In the genomic region with DNA sequence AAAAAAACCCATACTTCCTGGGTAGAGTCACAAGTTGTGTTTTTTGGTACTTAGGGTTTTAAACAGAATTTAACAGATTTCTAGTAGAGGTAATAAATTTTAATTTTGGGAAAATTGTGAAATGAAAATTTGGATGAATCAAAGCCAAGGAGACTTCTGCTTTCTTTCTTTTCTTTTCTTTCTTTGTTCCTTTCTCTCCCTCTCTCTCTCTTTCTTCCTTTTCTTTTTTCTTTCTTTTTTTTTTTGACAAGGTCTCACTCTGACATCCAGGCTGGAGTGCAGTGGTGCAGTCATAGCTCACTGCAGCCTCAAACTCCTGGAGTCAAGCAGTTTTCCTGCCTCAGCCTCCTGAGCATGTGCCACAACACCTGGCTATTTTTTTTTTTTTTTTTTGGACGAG, we compare ENCODE assay signal across 29 cellular contexts. TPM values are rescaled to one million over a fixed set of nuclear protein-coding genes. Genes with fewer than 3 reads are reported as not detected.
DNase-seq lines count a peak whose midpoint lies in the region; TF ChIP-seq lines count a peak whose summit lies in the region.
"Had no signal": no experiment of that assay in that cellular context is flagged by ENCODE, and none has a peak within 500 bp of the region (broad histone marks: within the 10 kb centered on the region; RNA-seq: fewer than 3 reads in every experiment).

No MANE protein-coding gene starts in this region.

- H3K4me3 ChIP-seq in breast epithelium (no peak overlapping the region), adipocyte (ENCODE audit: low read length) (no peak overlapping the region), prostate gland (no peak overlapping the region)
- H3K4me3 ChIP-seq: BLaER1, GM23248, HAP-1, K562 had no signal

- H3K27me3 ChIP-seq in breast epithelium (no peaks in the 10 kb centered on the region), adipocyte (replicated peaks; ENCODE audit: control insufficient read depth, insufficient read depth, low read length) (no peaks in the 10 kb centered on the region), prostate gland (replicated peaks; ENCODE audit: insufficient read depth) (no peaks in the 10 kb centered on the region)
- H3K27me3 ChIP-seq: BLaER1 had no signal

- TF ChIP-seq CTCF in MCF 10A (IDR thresholded peaks at IDR 0.05; ENCODE audit: unreplicated experiment), result no peak
- no peak for TF ChIP-seq CTCF in breast epithelium (IDR thresholded peaks at IDR 0.05)
- TF ChIP-seq CTCF in neural crest cell (conservative IDR thresholded peaks at IDR 0.05), result no peak
- TF ChIP-seq CTCF in prostate gland (IDR thresholded peaks at IDR 0.05), result no peak

- CTCF ChIA-PET in MCF 10A (lab: Yijun Ruan, JAX), result interaction anchor here (0.7 kb wide), 1 partner anchor 20 kb away, joined by 3 read pairs; no protein-coding TSS in a partner anchor

- 69% methylated on average over 1 of the region's 1 CpG for WGBS in prostate gland

- H3K9me3 Mint-ChIP-seq in MCF 10A (ENCODE audit: unreplicated experiment) (no peaks in the 10 kb centered on the region), neural crest cell (no peaks in the 10 kb centered on the region)
- H3K9me3 Mint-ChIP-seq: CD4-positive, CD25-positive, alpha-beta regulatory T cell had no signal

- H3K9ac ChIP-seq in adipocyte (ENCODE audit: low read length), result peak overlapping the region; percentile 0
- H3K9ac ChIP-seq: BLaER1, GM23248, SK-N-SH had no signal

- TF ChIP-seq POLR2A in breast epithelium (IDR thresholded peaks at IDR 0.05) (no peak), prostate gland (IDR thresholded peaks at IDR 0.05) (no peak)

- H3K4me1 Mint-ChIP-seq in MCF 10A (ENCODE audit: insufficient read depth, unreplicated experiment), result peaks cover 6% of the 10 kb centered on the region
- no peaks in the 10 kb centered on the region for H3K4me1 Mint-ChIP-seq in neural crest cell

- H3K27me3 Mint-ChIP-seq in MCF 10A (ENCODE audit: insufficient read depth, unreplicated experiment), result no peaks in the 10 kb centered on the region
- no peaks in the 10 kb centered on the region for H3K27me3 Mint-ChIP-seq in neural crest cell (ENCODE audit: low read depth)
- H3K27me3 Mint-ChIP-seq: CD4-positive, CD25-positive, alpha-beta regulatory T cell had no signal

- POLR2A ChIA-PET in MCF 10A (lab: Yijun Ruan, JAX), result no interaction called here

- H3K9me3 ChIP-seq in breast epithelium (no peaks in the 10 kb centered on the region), adipocyte (ENCODE audit: control insufficient read depth, low read length) (no peaks in the 10 kb centered on the region), prostate gland (no peaks in the 10 kb centered on the region)
- H3K9me3 ChIP-seq: BLaER1, HAP-1, SK-N-SH had no signal

- H3K4me3 Mint-ChIP-seq in MCF 10A (ENCODE audit: unreplicated experiment), result no peak overlapping the region
- no peak overlapping the region for H3K4me3 Mint-ChIP-seq in neural crest cell
- H3K4me3 Mint-ChIP-seq: CD4-positive, CD25-positive, alpha-beta regulatory T cell had no signal

- H3K36me3 Mint-ChIP-seq in MCF 10A (ENCODE audit: insufficient read depth, unreplicated experiment), result peaks cover 26% of the 10 kb centered on the region
- no peaks in the 10 kb centered on the region for H3K36me3 Mint-ChIP-seq in neural crest cell (ENCODE audit: low read depth)

- no TSS peak for BruUV-seq in MCF 10A (replicated peaks; lab: Mats Ljungman, UMichigan)

- no peaks in the 10 kb centered on the region for H3K36me3 ChIP-seq in breast epithelium
- H3K36me3 ChIP-seq in adipocyte (ENCODE audit: control insufficient read depth, insufficient read depth, low read length, severe bottlenecking), result peaks cover 29% of the 10 kb centered on the region
- no peaks in the 10 kb centered on the region for H3K36me3 ChIP-seq in prostate gland
- H3K36me3 ChIP-seq: HAP-1 had no signal

- H3K27ac ChIP-seq in breast epithelium (no peak overlapping the region), prostate gland (no peak overlapping the region)
- H3K27ac ChIP-seq: BLaER1, GM23248 had no signal

- DNase-seq in MCF 10A (ENCODE audit: unreplicated experiment) (no peak), breast epithelium (ENCODE audit: low spot score in 2 of 2) (no peak), adipocyte (ENCODE audit: low read depth) (no peak), neural crest cell (ENCODE audit: low read depth, low spot score) (no peak), prostate gland (ENCODE audit: low spot score) (no peak), Ammon's horn (ENCODE audit: low spot score) (no peak), NCI-H128 (lab: John Stamatoyannopoulos, UW; ENCODE audit: unreplicated experiment) (no peak), NCI-H2227 (lab: John Stamatoyannopoulos, UW; ENCODE audit: unreplicated experiment) (no peak)
- DNase-seq: 8988T; ACHN; CD4-positive, CD25-positive, alpha-beta regulatory T cell; DMS153; DND-41; GM23248; Kasumi-1; MV-4-11; NCI-H1105; NCI-H146; NCI-H1930; NCI-H2107; NCI-H446; NCI-H526; NCI-H82; NK-92 treated with Interleukin-12 subunit alpha and Interleukin-12 subunit beta, amount 100 ng/mL, for 24 hours; PC-3; SK-N-SH had no signal

- intact Hi-C loops in MCF 10A (cut with micrococcal nuclease) (no loop called here), breast epithelium (cut with DNase I; ENCODE audit: low total_unique reads) (no loop called here), prostate gland (cut with DNase I) (no loop called here)

- H3K27ac Mint-ChIP-seq in MCF 10A (ENCODE audit: low read depth, unreplicated experiment) (peak overlapping the region; percentile 63), neural crest cell (ENCODE audit: unreplicated experiment) (peak overlapping the region; percentile 82)

- no peaks in the 10 kb centered on the region for H3K4me1 ChIP-seq in breast epithelium
- peaks cover 6% of the 10 kb centered on the region for H3K4me1 ChIP-seq in adipocyte (ENCODE audit: control insufficient read depth, insufficient read depth, low read length)
- H3K4me1 ChIP-seq in prostate gland (replicated peaks), result no peaks in the 10 kb centered on the region

RNA-seq across cellular contexts. Expression of a gene that starts 46.9 kb away (rescaled TPM):
- 1.6 and 1.8 TPM in 2 replicates for total RNA-seq in MCF 10A (2022)
- 10 to 100 TPM; 12.8 to 18.4 (median 17.3) TPM for total RNA-seq in breast epithelium
- total RNA-seq in neural crest cell, result 1.2 and 2.0 TPM in 2 replicates
- total RNA-seq in prostate gland, result 10 to 100 TPM; 13.2 to 14.1 TPM
